In genomic region chr4:18057821-18058533, GRCh38 we compare ENCODE assay signal across 10 cellular contexts. TPM values are rescaled to one million over a fixed set of nuclear protein-coding genes. Genes with fewer than 3 reads are reported as not detected.
DNase-seq lines count a peak whose midpoint lies in the region; ATAC-seq and TF ChIP-seq lines count a peak whose summit lies in the region.
"Had no signal": no experiment of that assay in that cellular context is flagged by ENCODE, and none has a peak within 500 bp of the region (broad histone marks: within the 10 kb centered on the region; RNA-seq: fewer than 3 reads in every experiment).

No MANE protein-coding gene starts in this region.

- H3K4me1 Mint-ChIP-seq in activated CD8-positive, alpha-beta memory T cell treated with anti-CD3 and anti-CD28 coated beads, Interleukin-2, amount 10 ng/mL, durations not matched to agents 7 days and 5 days = peaks cover 12% of the 10 kb centered on the region

- DNase-seq in activated CD8-positive, alpha-beta memory T cell treated with anti-CD3 and anti-CD28 coated beads, Interleukin-2, amount 10 ng/mL, durations not matched to agents 7 days and 5 days = no peak
- no peak for DNase-seq in activated CD8-positive, alpha-beta memory T cell treated with anti-CD3 and anti-CD28 coated beads, Interleukin-2, amount 50 U/mL, for 48 hours
- no peak for DNase-seq in spleen
- no peak for DNase-seq in NCI-H128 (lab: John Stamatoyannopoulos, UW; ENCODE audit: unreplicated experiment)
- no peak for DNase-seq in kidney glomerular epithelial cell (lab: John Stamatoyannopoulos, UW)
- no peak for DNase-seq in sciatic nerve (ENCODE audit: low spot score)
- DNase-seq: dorsolateral prefrontal cortex had no signal

- CTCF ChIA-PET in activated CD8-positive, alpha-beta memory T cell treated with anti-CD3 and anti-CD28 coated beads, Interleukin-2, amount 10 ng/mL, durations not matched to agents 7 days and 5 days (lab: Charles Lee) = interaction anchor here (1.1 kb wide), 1 partner anchor 19 kb away, joined by 4 read pairs; no protein-coding TSS in a partner anchor

- H3K27me3 ChIP-seq in spleen (replicated peaks in 1 of 7) = no peaks in the 10 kb centered on the region
- H3K27me3 ChIP-seq: dorsolateral prefrontal cortex had no signal

- no peak for TF ChIP-seq POLR2A in spleen (IDR thresholded peaks at IDR 0.05)

- peak overlapping the region; percentile 54 for H3K27ac Mint-ChIP-seq in activated CD8-positive, alpha-beta memory T cell treated with anti-CD3 and anti-CD28 coated beads, Interleukin-2, amount 10 ng/mL, durations not matched to agents 7 days and 5 days
- H3K27ac Mint-ChIP-seq: activated T-cell treated with anti-CD3 and anti-CD28 coated beads, Interleukin-2, amount 50 U/mL, for 72 hours had no signal

- TF ChIP-seq CTCF in spleen (IDR thresholded peaks at IDR 0.05 in 8 of 11, conservative IDR thresholded peaks at IDR 0.05 in 3 of 11) = no peak

- WGBS in spleen, 5 donors = 68 to 77% (median 70%) methylated on average over 2 of the region's 2 CpGs

- H3K9me3 ChIP-seq in spleen = peaks cover 0 to 10% (median 4%) of the 10 kb centered on the region in 8 donors

- peaks cover 53% of the 10 kb centered on the region for H3K27me3 Mint-ChIP-seq in activated CD8-positive, alpha-beta memory T cell treated with anti-CD3 and anti-CD28 coated beads, Interleukin-2, amount 10 ng/mL, durations not matched to agents 7 days and 5 days

- H3K4me1 ChIP-seq in spleen = peaks cover 0 to 22% (median 15%) of the 10 kb centered on the region in 6 donors

- no peaks in the 10 kb centered on the region for H3K36me3 Mint-ChIP-seq in activated CD8-positive, alpha-beta memory T cell treated with anti-CD3 and anti-CD28 coated beads, Interleukin-2, amount 10 ng/mL, durations not matched to agents 7 days and 5 days

- H3K36me3 ChIP-seq in spleen = no peaks in the 10 kb centered on the region

- intact Hi-C loops in spleen (cut with DNase I; ENCODE audit: low total_unique reads) (no loop called here), sciatic nerve (cut with DNase I) (no loop called here)

- peaks cover 2% of the 10 kb centered on the region for H3K9me3 Mint-ChIP-seq in activated CD8-positive, alpha-beta memory T cell treated with anti-CD3 and anti-CD28 coated beads, Interleukin-2, amount 10 ng/mL, durations not matched to agents 7 days and 5 days (ENCODE audit: low read depth)

- no peak overlapping the region for H3K4me3 Mint-ChIP-seq in activated CD8-positive, alpha-beta memory T cell treated with anti-CD3 and anti-CD28 coated beads, Interleukin-2, amount 10 ng/mL, durations not matched to agents 7 days and 5 days

- H3K4me3 ChIP-seq in spleen = peak overlapping the region in 5 of 8 donors; percentile 4 to 61 (median 27)

- H3K27ac ChIP-seq in spleen = peak overlapping the region in 4 of 8 donors; percentile 7 to 60 (median 36)
- H3K27ac ChIP-seq: dorsolateral prefrontal cortex had no signal

- no peak for ATAC-seq in activated CD8-positive, alpha-beta memory T cell treated with anti-CD3 and anti-CD28 coated beads, Interleukin-2, amount 10 ng/mL, durations not matched to agents 7 days and 5 days
- ATAC-seq in GM21619 (IDR thresholded peaks at IDR 0.05; ENCODE audit: unreplicated experiment) (peak; percentile 72), HG03432 (IDR thresholded peaks at IDR 0.05; ENCODE audit: unreplicated experiment) (peak; percentile 70), sciatic nerve (no peak)

RNA-seq across cellular contexts. Expression of gene LCORL, which starts 36.4 kb away (rescaled TPM):
- total RNA-seq in activated CD8-positive, alpha-beta memory T cell treated with anti-CD3 and anti-CD28 coated beads, Interleukin-2, amount 10 ng/mL, durations not matched to agents 7 days and 5 days = 10 to 100 TPM; 13.8 to 20.9 TPM
- total RNA-seq in spleen (10 to 100 TPM; 19.3 to 48.7 (median 25.7) TPM), sciatic nerve (29.7 TPM)
- polyA plus RNA-seq in spleen = 1 to 10 TPM; 1.8 to 3.3 (median 2.6) TPM

Comparison
In these comparisons a context has a peak if more than half of its experiments do, and no peak if none do; other contexts are left out.
1. ATAC-seq: peak in GM21619 (single experiment) and HG03432 (single experiment); none in activated CD8-positive, alpha-beta memory T cell treated with anti-CD3 and anti-CD28 coated beads, Interleukin-2, amount 10 ng/mL, durations not matched to agents 7 days and 5 days (single experiment) and sciatic nerve (single experiment).